8 cellular contexts compared by ENCODE assay signal in the genomic region with DNA sequence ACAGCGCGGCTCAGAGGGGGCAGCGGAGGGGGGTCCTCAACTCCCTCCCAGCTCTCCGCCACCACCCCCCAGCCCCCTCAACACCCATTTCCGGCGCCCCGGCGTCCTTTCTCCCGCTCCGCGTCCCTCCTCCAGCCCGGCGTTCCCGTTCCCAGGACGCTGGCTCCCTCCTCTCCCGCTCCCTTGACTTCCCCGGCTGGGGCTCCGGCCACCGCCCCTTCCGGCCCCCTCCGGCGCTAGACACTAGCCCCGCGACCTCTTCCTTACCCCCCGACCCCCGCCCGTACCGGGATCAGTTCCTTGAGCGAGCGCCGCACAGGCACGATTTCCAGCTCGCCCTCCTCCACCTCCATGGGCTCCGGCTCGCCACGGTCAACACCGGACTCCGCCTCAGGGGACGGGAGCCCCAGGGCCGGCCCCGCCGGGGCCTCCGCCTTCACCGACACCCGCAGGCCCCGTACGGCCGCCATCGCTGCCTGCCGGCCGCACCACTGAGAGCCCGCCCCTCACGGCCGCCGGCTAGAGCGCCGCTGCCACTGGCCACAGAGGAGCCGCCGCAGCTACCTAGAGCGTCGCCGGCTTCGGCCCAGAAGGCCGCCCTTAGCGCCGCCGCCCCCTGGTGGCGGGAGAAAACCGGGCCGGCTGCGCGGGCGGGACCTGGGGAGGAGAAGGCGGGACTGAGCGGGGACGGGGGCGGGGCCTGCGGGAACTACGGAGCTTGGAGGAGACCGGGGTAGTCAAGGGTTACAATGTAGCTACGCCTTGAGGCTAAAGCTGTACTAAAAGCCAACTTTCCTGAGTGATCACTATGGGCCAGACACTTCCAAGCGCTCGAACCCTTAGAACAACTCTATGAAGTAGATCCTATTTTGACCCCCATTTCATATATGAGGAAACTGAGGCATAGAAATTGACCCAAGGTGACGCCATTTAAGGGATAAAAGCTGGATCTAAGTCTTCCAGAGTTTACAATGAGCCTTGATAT. TPM values are rescaled to one million over a fixed set of nuclear protein-coding genes. Genes with fewer than 3 reads are reported as not detected.
DNase-seq lines count a peak whose midpoint lies in the region; ATAC-seq and TF ChIP-seq lines count a peak whose summit lies in the region.

A gene with protein sequence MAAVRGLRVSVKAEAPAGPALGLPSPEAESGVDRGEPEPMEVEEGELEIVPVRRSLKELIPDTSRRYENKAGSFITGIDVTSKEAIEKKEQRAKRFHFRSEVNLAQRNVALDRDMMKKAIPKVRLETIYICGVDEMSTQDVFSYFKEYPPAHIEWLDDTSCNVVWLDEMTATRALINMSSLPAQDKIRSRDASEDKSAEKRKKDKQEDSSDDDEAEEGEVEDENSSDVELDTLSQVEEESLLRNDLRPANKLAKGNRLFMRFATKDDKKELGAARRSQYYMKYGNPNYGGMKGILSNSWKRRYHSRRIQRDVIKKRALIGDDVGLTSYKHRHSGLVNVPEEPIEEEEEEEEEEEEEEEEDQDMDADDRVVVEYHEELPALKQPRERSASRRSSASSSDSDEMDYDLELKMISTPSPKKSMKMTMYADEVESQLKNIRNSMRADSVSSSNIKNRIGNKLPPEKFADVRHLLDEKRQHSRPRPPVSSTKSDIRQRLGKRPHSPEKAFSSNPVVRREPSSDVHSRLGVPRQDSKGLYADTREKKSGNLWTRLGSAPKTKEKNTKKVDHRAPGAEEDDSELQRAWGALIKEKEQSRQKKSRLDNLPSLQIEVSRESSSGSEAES (minus strand): TSS at position 493 of the 985 bp plus-strand sequence. CDS start 23 bp downstream, at position 470.

- peaks cover 29% of the 10 kb centered on the region for H3K36me3 Mint-ChIP-seq in activated B cell treated with CpG ODN at 0.5 μM for 24 hours (ENCODE audit: low read depth)

- H3K27ac Mint-ChIP-seq in activated B cell treated with CpG ODN at 0.5 μM for 24 hours = peak within 1 kb of the TSS; percentile 83

- H3K9me3 Mint-ChIP-seq in activated B cell treated with CpG ODN at 0.5 μM for 24 hours = no peaks in the 10 kb centered on the region

- peaks cover 21% of the 10 kb centered on the region for H3K4me1 Mint-ChIP-seq in activated B cell treated with CpG ODN at 0.5 μM for 24 hours

- DNase-seq in AG10803 (ENCODE audit: low read depth) (peak; percentile 93), NCI-H226 (peak; percentile 82), activated B cell treated with CpG ODN at 0.5 μM for 24 hours (peak; percentile 92), cardiac fibroblast (ENCODE audit: low read depth in 2 of 2) (peak; percentile 93 to 97), inferior parietal cortex (ENCODE audit: extremely low spot score) (peak; percentile 95)
- DNase-seq in stimulated activated CD4-positive, alpha-beta T cell treated with anti-CD3 and anti-CD28 coated beads, Interleukin-12 subunit alpha, Interleukin-12 subunit beta, amount 100 ng/mL, for 24 hours (ENCODE audit: low read depth in 2 of 2) = peak; percentile 82 to 85

- intact Hi-C loops in activated B cell treated with CpG ODN at 0.5 μM for 24 hours (cut with micrococcal nuclease) = loop anchor here (1.0 to 5.0 kb wide), 9 partner anchors 47 to 799 kb away; a partner anchor contains a TSS

- peak within 1 kb of the TSS; percentile 80 for H3K4me3 ChIP-seq in AG10803 (ENCODE audit: low read length)
- H3K4me3 ChIP-seq in cardiac fibroblast (replicated peaks in 1 of 2; ENCODE audit: low read depth in 2 of 2, low read length in 2 of 2) = peak within 1 kb of the TSS; percentile 92 to 99

- H3K27me3 Mint-ChIP-seq in activated B cell treated with CpG ODN at 0.5 μM for 24 hours = peaks cover 2% of the 10 kb centered on the region

- POLR2A ChIA-PET in activated B cell treated with CpG ODN at 0.5 μM for 24 hours (lab: Charles Lee) = interaction anchor here (0.6 to 3.1 kb wide), 32 partner anchors 8 to 797 kb away, joined by 3 to 19 read pairs (median 5); a partner anchor contains a TSS

- H3K4me3 Mint-ChIP-seq in activated B cell treated with CpG ODN at 0.5 μM for 24 hours = peak within 1 kb of the TSS; percentile 92

- CTCF ChIA-PET in activated B cell treated with CpG ODN at 0.5 μM for 24 hours (lab: Charles Lee) = interaction anchor here (0.5 to 5.3 kb wide), 19 partner anchors 14 to 229 kb away, joined by 3 to 35 read pairs (median 5); no protein-coding TSS in a partner anchor

- TF ChIP-seq CTCF in AG10803 (conservative IDR thresholded peaks at IDR 0.05; ENCODE audit: low read length) = peak; percentile 62
- TF ChIP-seq CTCF in activated B cell treated with CpG ODN at 0.5 μM for 24 hours (IDR thresholded peaks at IDR 0.05) = no peak
- TF ChIP-seq CTCF in cardiac fibroblast (IDR thresholded peaks at IDR 0.05; ENCODE audit: low read depth, low read length) = peak; percentile 68

- ATAC-seq in GM18909 (IDR thresholded peaks at IDR 0.05; ENCODE audit: poor library complexity, unreplicated experiment) (peak; percentile 96), HG03159 (IDR thresholded peaks at IDR 0.05; ENCODE audit: unreplicated experiment) (peak; percentile 95), activated B cell treated with CpG ODN at 0.5 μM for 24 hours (ENCODE audit: low read depth) (peak; percentile 96)

RNA-seq across cellular contexts. Expression of the gene that starts here (rescaled TPM):
- total RNA-seq in activated B cell treated with CpG ODN at 0.5 μM for 24 hours = 49.5 TPM in 2 replicates

Comparison
In these comparisons a context has a peak if more than half of its experiments do, and no peak if none do; other contexts are left out.
1. Peak in every context shown above with its lines: DNase-seq, ATAC-seq and H3K4me3 ChIP-seq.